In the genomic region with DNA sequence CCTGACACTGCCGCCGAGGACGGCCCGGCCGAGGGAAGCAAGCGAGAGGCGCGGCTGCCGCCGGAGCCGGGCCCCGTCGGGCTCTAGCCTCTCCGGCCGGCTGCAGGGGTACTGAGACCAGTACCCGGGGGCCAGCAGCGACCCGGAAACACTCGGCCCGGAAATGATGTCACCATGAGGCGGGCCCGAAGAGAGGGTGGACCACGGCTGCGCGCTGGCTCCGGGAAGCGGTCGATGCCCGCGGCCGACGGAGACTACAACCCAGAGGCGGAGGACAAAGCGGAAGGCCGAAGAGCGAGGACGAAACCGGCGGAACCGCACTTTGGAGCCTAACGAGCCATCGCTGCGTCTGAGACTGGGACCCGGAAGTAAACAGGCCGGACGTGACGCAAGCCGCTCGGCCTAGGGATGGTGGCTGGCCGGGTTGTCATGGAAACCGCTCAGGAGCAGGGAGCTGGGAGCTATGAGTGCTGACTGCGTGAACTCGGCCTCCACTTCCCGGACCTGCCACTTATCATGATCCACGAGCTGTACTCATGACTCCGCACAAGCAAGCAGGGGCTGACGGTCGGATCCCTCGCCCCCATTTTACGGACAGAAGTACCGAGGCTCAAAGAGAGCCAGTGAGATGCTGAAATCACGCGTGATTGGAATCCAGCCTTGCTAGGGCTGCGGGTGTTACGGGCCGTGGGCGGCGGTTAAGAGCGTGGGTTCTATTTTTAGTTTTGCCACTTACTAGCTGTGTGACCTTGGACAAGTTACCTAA, we compare ENCODE assay signal across 1 cellular context.
TF ChIP-seq lines count a peak whose summit lies in the region.

Gene SPATA2, minus strand, starts transcription at position 150 of the 766 bp plus-strand sequence. CDS start 7,039 bp downstream, outside the sequence.

TF ChIP-seq in GM12878, 131 proteins besides CTCF, POLR2A, EP300 and RAD21 (continued from another document and continues in another):
- TF ChIP-seq, protein P1, sequence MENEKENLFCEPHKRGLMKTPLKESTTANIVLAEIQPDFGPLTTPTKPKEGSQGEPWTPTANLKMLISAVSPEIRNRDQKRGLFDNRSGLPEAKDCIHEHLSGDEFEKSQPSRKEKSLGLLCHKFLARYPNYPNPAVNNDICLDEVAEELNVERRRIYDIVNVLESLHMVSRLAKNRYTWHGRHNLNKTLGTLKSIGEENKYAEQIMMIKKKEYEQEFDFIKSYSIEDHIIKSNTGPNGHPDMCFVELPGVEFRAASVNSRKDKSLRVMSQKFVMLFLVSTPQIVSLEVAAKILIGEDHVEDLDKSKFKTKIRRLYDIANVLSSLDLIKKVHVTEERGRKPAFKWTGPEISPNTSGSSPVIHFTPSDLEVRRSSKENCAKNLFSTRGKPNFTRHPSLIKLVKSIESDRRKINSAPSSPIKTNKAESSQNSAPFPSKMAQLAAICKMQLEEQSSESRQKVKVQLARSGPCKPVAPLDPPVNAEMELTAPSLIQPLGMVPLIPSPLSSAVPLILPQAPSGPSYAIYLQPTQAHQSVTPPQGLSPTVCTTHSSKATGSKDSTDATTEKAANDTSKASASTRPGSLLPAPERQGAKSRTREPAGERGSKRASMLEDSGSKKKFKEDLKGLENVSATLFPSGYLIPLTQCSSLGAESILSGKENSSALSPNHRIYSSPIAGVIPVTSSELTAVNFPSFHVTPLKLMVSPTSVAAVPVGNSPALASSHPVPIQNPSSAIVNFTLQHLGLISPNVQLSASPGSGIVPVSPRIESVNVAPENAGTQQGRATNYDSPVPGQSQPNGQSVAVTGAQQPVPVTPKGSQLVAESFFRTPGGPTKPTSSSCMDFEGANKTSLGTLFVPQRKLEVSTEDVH (IDR thresholded peaks at IDR 0.05; ENCODE audit: low read depth, partially characterized antibody) = peak; percentile 89
- TF ChIP-seq RELA (IDR thresholded peaks at IDR 0.05; ENCODE audit: borderline replicate concordance, partially characterized antibody) (peak; percentile 85), CHD4 (IDR thresholded peaks at IDR 0.05) (no peak), NR2F1 (conservative IDR thresholded peaks at IDR 0.05) (no peak), IKZF1 (conservative IDR thresholded peaks at IDR 0.05) (peak; percentile 92), KAT2A (conservative IDR thresholded peaks at IDR 0.05; ENCODE audit: control insufficient read depth, low read depth, low read length) (no peak), POLR2AphosphoS2 (IDR thresholded peaks at IDR 0.05; ENCODE audit: low read depth, low read length) (0 out of 2 replicates have a peak, but pooled peaks have one; percentile 48), ZNF24 (IDR thresholded peaks at IDR 0.05) (no peak), MYB (IDR thresholded peaks at IDR 0.05; ENCODE audit: borderline replicate concordance, low read depth, low read length) (no peak), SIN3A (IDR thresholded peaks at IDR 0.05; ENCODE audit: low read depth, low read length) (no peak), BCL3 (IDR thresholded peaks at IDR 0.05; ENCODE audit: borderline replicate concordance, insufficient read depth, low read depth, low read length, poor library complexity, severe bottlenecking) (no peak), PKNOX1 (IDR thresholded peaks at IDR 0.05) (peak; percentile 92), CREM (IDR thresholded peaks at IDR 0.05; ENCODE audit: low read depth) (peak; percentile 97), FOS (IDR thresholded peaks at IDR 0.05; ENCODE audit: borderline replicate concordance, extremely low read depth, insufficient read length) (no peak), CBX5 (IDR thresholded peaks at IDR 0.05; ENCODE audit: low read depth) (no peak), HDAC2 (IDR thresholded peaks at IDR 0.05) (no peak; the same call in 1 of the 2 replicates), WRNIP1 (IDR thresholded peaks at IDR 0.05; ENCODE audit: borderline replicate concordance, low read depth, low read length) (no peak), SP1 (IDR thresholded peaks at IDR 0.05; ENCODE audit: low read depth, low read length) (no peak), YY1 (IDR thresholded peaks at IDR 0.05; ENCODE audit: low read depth, low read length) (peak; percentile 75; the same call in 1 of the 2 replicates), SPI1 (IDR thresholded peaks at IDR 0.05; ENCODE audit: borderline replicate concordance, insufficient read depth, low read depth, low read length) (no peak), LARP7 (IDR thresholded peaks at IDR 0.05) (peak; percentile 41; the same call in 1 of the 2 replicates), MLLT1 (IDR thresholded peaks at IDR 0.05) (no peak), IKZF2 (IDR thresholded peaks at IDR 0.05) (no peak), ELK1 (IDR thresholded peaks at IDR 0.05; ENCODE audit: low read depth, low read length) (peak; percentile 27; the same call in 1 of the 2 replicates), DPF2 (IDR thresholded peaks at IDR 0.05) (peak; percentile 59; the same call in 1 of the 2 replicates), CEBPB (IDR thresholded peaks at IDR 0.05; ENCODE audit: borderline replicate concordance in 1 of 2, low read depth in 2 of 2, low read length in 2 of 2) (no peak), NKRF (conservative IDR thresholded peaks at IDR 0.05) (peak; percentile 81), RUNX3 (IDR thresholded peaks at IDR 0.05; ENCODE audit: low read length) (no peak), POU2F2 (IDR thresholded peaks at IDR 0.05; ENCODE audit: borderline replicate concordance, low read depth, low read length) (no peak), CBFB (IDR thresholded peaks at IDR 0.05; ENCODE audit: low read depth) (0 out of 2 replicates have a peak, but pooled peaks have one; percentile 22)
- TF ChIP-seq, protein P2, sequence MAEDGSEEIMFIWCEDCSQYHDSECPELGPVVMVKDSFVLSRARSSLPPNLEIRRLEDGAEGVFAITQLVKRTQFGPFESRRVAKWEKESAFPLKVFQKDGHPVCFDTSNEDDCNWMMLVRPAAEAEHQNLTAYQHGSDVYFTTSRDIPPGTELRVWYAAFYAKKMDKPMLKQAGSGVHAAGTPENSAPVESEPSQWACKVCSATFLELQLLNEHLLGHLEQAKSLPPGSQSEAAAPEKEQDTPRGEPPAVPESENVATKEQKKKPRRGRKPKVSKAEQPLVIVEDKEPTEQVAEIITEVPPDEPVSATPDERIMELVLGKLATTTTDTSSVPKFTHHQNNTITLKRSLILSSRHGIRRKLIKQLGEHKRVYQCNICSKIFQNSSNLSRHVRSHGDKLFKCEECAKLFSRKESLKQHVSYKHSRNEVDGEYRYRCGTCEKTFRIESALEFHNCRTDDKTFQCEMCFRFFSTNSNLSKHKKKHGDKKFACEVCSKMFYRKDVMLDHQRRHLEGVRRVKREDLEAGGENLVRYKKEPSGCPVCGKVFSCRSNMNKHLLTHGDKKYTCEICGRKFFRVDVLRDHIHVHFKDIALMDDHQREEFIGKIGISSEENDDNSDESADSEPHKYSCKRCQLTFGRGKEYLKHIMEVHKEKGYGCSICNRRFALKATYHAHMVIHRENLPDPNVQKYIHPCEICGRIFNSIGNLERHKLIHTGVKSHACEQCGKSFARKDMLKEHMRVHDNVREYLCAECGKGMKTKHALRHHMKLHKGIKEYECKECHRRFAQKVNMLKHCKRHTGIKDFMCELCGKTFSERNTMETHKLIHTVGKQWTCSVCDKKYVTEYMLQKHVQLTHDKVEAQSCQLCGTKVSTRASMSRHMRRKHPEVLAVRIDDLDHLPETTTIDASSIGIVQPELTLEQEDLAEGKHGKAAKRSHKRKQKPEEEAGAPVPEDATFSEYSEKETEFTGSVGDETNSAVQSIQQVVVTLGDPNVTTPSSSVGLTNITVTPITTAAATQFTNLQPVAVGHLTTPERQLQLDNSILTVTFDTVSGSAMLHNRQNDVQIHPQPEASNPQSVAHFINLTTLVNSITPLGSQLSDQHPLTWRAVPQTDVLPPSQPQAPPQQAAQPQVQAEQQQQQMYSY (CRISPR knock-in tag; IDR thresholded peaks at IDR 0.05) = no peak
- TF ChIP-seq, protein P3, sequence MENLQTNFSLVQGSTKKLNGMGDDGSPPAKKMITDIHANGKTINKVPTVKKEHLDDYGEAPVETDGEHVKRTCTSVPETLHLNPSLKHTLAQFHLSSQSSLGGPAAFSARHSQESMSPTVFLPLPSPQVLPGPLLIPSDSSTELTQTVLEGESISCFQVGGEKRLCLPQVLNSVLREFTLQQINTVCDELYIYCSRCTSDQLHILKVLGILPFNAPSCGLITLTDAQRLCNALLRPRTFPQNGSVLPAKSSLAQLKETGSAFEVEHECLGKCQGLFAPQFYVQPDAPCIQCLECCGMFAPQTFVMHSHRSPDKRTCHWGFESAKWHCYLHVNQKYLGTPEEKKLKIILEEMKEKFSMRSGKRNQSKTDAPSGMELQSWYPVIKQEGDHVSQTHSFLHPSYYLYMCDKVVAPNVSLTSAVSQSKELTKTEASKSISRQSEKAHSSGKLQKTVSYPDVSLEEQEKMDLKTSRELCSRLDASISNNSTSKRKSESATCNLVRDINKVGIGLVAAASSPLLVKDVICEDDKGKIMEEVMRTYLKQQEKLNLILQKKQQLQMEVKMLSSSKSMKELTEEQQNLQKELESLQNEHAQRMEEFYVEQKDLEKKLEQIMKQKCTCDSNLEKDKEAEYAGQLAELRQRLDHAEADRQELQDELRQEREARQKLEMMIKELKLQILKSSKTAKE (IDR thresholded peaks at IDR 0.05; ENCODE audit: low read depth, poor library complexity, severe bottlenecking) = no peak
- TF ChIP-seq, protein P4, sequence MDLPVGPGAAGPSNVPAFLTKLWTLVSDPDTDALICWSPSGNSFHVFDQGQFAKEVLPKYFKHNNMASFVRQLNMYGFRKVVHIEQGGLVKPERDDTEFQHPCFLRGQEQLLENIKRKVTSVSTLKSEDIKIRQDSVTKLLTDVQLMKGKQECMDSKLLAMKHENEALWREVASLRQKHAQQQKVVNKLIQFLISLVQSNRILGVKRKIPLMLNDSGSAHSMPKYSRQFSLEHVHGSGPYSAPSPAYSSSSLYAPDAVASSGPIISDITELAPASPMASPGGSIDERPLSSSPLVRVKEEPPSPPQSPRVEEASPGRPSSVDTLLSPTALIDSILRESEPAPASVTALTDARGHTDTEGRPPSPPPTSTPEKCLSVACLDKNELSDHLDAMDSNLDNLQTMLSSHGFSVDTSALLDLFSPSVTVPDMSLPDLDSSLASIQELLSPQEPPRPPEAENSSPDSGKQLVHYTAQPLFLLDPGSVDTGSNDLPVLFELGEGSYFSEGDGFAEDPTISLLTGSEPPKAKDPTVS (IDR thresholded peaks at IDR 0.05; ENCODE audit: low read depth, low read length) = no peak
